Comparison of ENCODE assay signal across 19 cellular contexts in genomic region chr22:20607157-20607907, GRCh38.
A peak's percentile ranks its signal among the peaks of the same experiment; 100 is the strongest.
DNase-seq lines count a peak whose midpoint lies in the region; ATAC-seq and TF ChIP-seq lines count a peak whose summit lies in the region.
"Had no signal": no experiment of that assay in that cellular context is flagged by ENCODE, and none has a peak within 500 bp of the region (broad histone marks: within the 10 kb centered on the region; RNA-seq: fewer than 3 reads in every experiment).

No MANE protein-coding gene starts in this region.

- H3K27me3 ChIP-seq in RWPE2 (ENCODE audit: insufficient read depth, poor library complexity, severe bottlenecking) = no peaks in the 10 kb centered on the region
- no peaks in the 10 kb centered on the region for H3K27me3 ChIP-seq in mammary epithelial cell (ENCODE audit: insufficient read depth, low read length)
- H3K27me3 ChIP-seq: neutrophil had no signal

- H4K20me1 ChIP-seq in mammary epithelial cell (ENCODE audit: insufficient read depth, low read length) = no peaks in the 10 kb centered on the region

- ATAC-seq in RWPE2 (ENCODE audit: low read depth) (no peak), GM21367 (IDR thresholded peaks at IDR 0.05; ENCODE audit: unreplicated experiment) (no peak)
- ATAC-seq: Panc1 had no signal

- H3K27ac Mint-ChIP-seq in nephron progenitor cell = peak overlapping the region; percentile 51
- no peak overlapping the region for H3K27ac Mint-ChIP-seq in activated CD4-positive, alpha-beta T cell treated with anti-CD3 and anti-CD28 coated beads, Interleukin-2, amount 10 ng/mL, durations not matched to agents 24 days and 14 days
- H3K27ac Mint-ChIP-seq: activated CD8-positive, alpha-beta T cell treated with anti-CD3 and anti-CD28 coated beads for 36 hours; B cell had no signal

- H3K4me3 Mint-ChIP-seq in nephron progenitor cell = no peak overlapping the region
- H3K4me3 Mint-ChIP-seq in activated CD4-positive, alpha-beta T cell treated with anti-CD3 and anti-CD28 coated beads, Interleukin-2, amount 10 ng/mL, durations not matched to agents 24 days and 14 days = no peak overlapping the region
- H3K4me3 Mint-ChIP-seq: activated CD8-positive, alpha-beta T cell treated with anti-CD3 and anti-CD28 coated beads for 36 hours; B cell had no signal

- no peak overlapping the region for H3K27ac ChIP-seq in HEK293 (ENCODE audit: extremely low read depth, low read depth, low read length)
- H3K27ac ChIP-seq in RWPE2 (ENCODE audit: poor library complexity, severe bottlenecking) = no peak overlapping the region
- H3K27ac ChIP-seq in mammary epithelial cell (ENCODE audit: insufficient read depth, low read depth, low read length) = no peak overlapping the region
- H3K27ac ChIP-seq: dorsolateral prefrontal cortex, neutrophil, sigmoid colon, thoracic aorta had no signal

- dilution Hi-C loops in mammary epithelial cell (cut with HindIII; ENCODE audit: low sequenced_read_pairs) = no loop called here

- peaks cover 23% of the 10 kb centered on the region for H3K27me3 Mint-ChIP-seq in nephron progenitor cell (ENCODE audit: low read depth, poor library complexity)
- H3K27me3 Mint-ChIP-seq in activated CD4-positive, alpha-beta T cell treated with anti-CD3 and anti-CD28 coated beads, Interleukin-2, amount 10 ng/mL, durations not matched to agents 24 days and 14 days = no peaks in the 10 kb centered on the region
- H3K27me3 Mint-ChIP-seq: activated CD8-positive, alpha-beta T cell treated with anti-CD3 and anti-CD28 coated beads for 36 hours had no signal

- H2AFZ ChIP-seq in mammary epithelial cell (ENCODE audit: low read depth, low read length) = no peak overlapping the region

- H3K36me3 ChIP-seq in HEK293 (ENCODE audit: control insufficient read depth in 2 of 2, insufficient read depth in 1 of 2, low read length in 2 of 2) = no peaks in the 10 kb centered on the region
- no peaks in the 10 kb centered on the region for H3K36me3 ChIP-seq in RWPE2 (ENCODE audit: low read depth)
- H3K36me3 ChIP-seq in mammary epithelial cell (ENCODE audit: insufficient read depth, low read length) = no peaks in the 10 kb centered on the region
- H3K36me3 ChIP-seq: neutrophil, sigmoid colon, thoracic aorta had no signal

- in situ Hi-C loops in mammary epithelial cell (cut with MboI; ENCODE audit: low sequenced_read_pairs in 2 of 2) = no loop called here

- H3K9ac ChIP-seq in mammary epithelial cell (ENCODE audit: insufficient read depth, low read length) = no peak overlapping the region

- CTCF ChIA-PET in HEK293 (lab: Yijun Ruan, JAX) = interaction anchor here (0.5 to 2.4 kb wide), 7 partner anchors 8 to 208 kb away, joined by 3 to 10 read pairs (median 4); no protein-coding TSS in a partner anchor
- CTCF ChIA-PET in mammary epithelial cell (lab: Charles Lee; ENCODE audit: low non-redundant PET) = no interaction called here

- H3K4me3 ChIP-seq in HEK293 (ENCODE audit: low read depth, low read length) = no peak overlapping the region
- H3K4me3 ChIP-seq in RWPE2 (ENCODE audit: severe bottlenecking) = no peak overlapping the region
- no peak overlapping the region for H3K4me3 ChIP-seq in mammary epithelial cell (replicated peaks in 1 of 3; ENCODE audit: insufficient read depth in 1 of 3, low read depth in 2 of 3, low read length in 3 of 3)
- H3K4me3 ChIP-seq: dorsolateral prefrontal cortex, sigmoid colon, thoracic aorta had no signal

- no peaks in the 10 kb centered on the region for H3K4me1 ChIP-seq in HEK293 (ENCODE audit: control insufficient read depth, insufficient read depth, low read length)
- no peaks in the 10 kb centered on the region for H3K4me1 ChIP-seq in RWPE2 (ENCODE audit: insufficient read depth, poor library complexity, severe bottlenecking)
- peaks cover 6% of the 10 kb centered on the region for H3K4me1 ChIP-seq in mammary epithelial cell (ENCODE audit: insufficient read depth, low read length)
- H3K4me1 ChIP-seq: sigmoid colon had no signal

- POLR2A ChIA-PET in HEK293 (lab: Yijun Ruan, JAX) = no interaction called here

- H3K4me2 ChIP-seq in mammary epithelial cell (ENCODE audit: insufficient read depth, low read depth, low read length) = no peak overlapping the region

- intact Hi-C loops in activated CD4-positive, alpha-beta T cell treated with anti-CD3 and anti-CD28 coated beads, Interleukin-2, amount 10 ng/mL, durations not matched to agents 24 days and 14 days (cut with micrococcal nuclease) = loop anchor here (2.0 kb wide), 1 partner anchor 17 kb away; no protein-coding TSS in a partner anchor
- intact Hi-C loops in mammary epithelial cell (cut with micrococcal nuclease) = loop anchor here (2.0 to 5.0 kb wide), 3 partner anchors 89 to 450 kb away; no protein-coding TSS in a partner anchor

- no peak for TF ChIP-seq CTCF in HEK293 (tag by site-specific recombination; IDR thresholded peaks at IDR 0.05)
- TF ChIP-seq CTCF in RWPE2 (IDR thresholded peaks at IDR 0.05; ENCODE audit: poor library complexity, severe bottlenecking) = no peak
- TF ChIP-seq CTCF in nephron progenitor cell (IDR thresholded peaks at IDR 0.05) = no peak
- TF ChIP-seq CTCF in mammary epithelial cell (conservative IDR thresholded peaks at IDR 0.05 in 1 of 2, IDR thresholded peaks at IDR 0.05 in 1 of 2; ENCODE audit: extremely low read depth in 1 of 2, insufficient read depth in 1 of 2, low read depth in 1 of 2, low read length in 2 of 2) = no peak

- no peaks in the 10 kb centered on the region for H3K9me3 Mint-ChIP-seq in nephron progenitor cell
- no peaks in the 10 kb centered on the region for H3K9me3 Mint-ChIP-seq in activated CD4-positive, alpha-beta T cell treated with anti-CD3 and anti-CD28 coated beads, Interleukin-2, amount 10 ng/mL, durations not matched to agents 24 days and 14 days
- H3K9me3 Mint-ChIP-seq: activated CD8-positive, alpha-beta T cell treated with anti-CD3 and anti-CD28 coated beads for 36 hours had no signal

- no peaks in the 10 kb centered on the region for H3K36me3 Mint-ChIP-seq in nephron progenitor cell (ENCODE audit: low read depth)
- no peaks in the 10 kb centered on the region for H3K36me3 Mint-ChIP-seq in activated CD4-positive, alpha-beta T cell treated with anti-CD3 and anti-CD28 coated beads, Interleukin-2, amount 10 ng/mL, durations not matched to agents 24 days and 14 days (ENCODE audit: low read depth)

- no TSS peak for BruUV-seq in mammary epithelial cell (replicated peaks; lab: Mats Ljungman, UMichigan)

- no peaks in the 10 kb centered on the region for H3K9me3 ChIP-seq in HEK293 (ENCODE audit: control insufficient read depth, insufficient read depth, low read depth, low read length)
- no peaks in the 10 kb centered on the region for H3K9me3 ChIP-seq in RWPE2 (ENCODE audit: severe bottlenecking)
- no peaks in the 10 kb centered on the region for H3K9me3 ChIP-seq in mammary epithelial cell (replicated peaks; ENCODE audit: insufficient read depth, low read length)
- H3K9me3 ChIP-seq: neutrophil, sigmoid colon, thoracic aorta had no signal

- no peaks in the 10 kb centered on the region for H3K79me2 ChIP-seq in mammary epithelial cell (ENCODE audit: insufficient read depth, low read length)

- DNase-seq in DMS79 (lab: John Stamatoyannopoulos, UW) = peak; percentile 32
- DNase-seq in RWPE2 (ENCODE audit: low spot score) = peak; percentile 51
- peak; percentile 40 for DNase-seq in nephron progenitor cell
- no peak for DNase-seq in activated CD4-positive, alpha-beta T cell treated with anti-CD3 and anti-CD28 coated beads, Interleukin-2, amount 10 ng/mL, durations not matched to agents 24 days and 14 days
- no peak for DNase-seq in mammary epithelial cell
- DNase-seq: activated CD8-positive, alpha-beta T cell treated with anti-CD3 and anti-CD28 coated beads for 36 hours; DMS 273 treated with DMSO at 0.1 percent for 48 hours; dorsolateral prefrontal cortex; KG1; NCI-H1694 treated with DMSO at 0.1 percent for 48 hours; NCI-H748 treated with DMSO at 0.1 percent for 48 hours; sigmoid colon; SW 1271 had no signal

- whole genome bisulfite sequencing in mammary epithelial cell (ENCODE audit: low coverage, missing lambda C conversion rate) = 78% methylated on average over 21 of the region's 31 CpGs

- peaks cover 29% of the 10 kb centered on the region for H3K4me1 Mint-ChIP-seq in nephron progenitor cell
- H3K4me1 Mint-ChIP-seq in activated CD4-positive, alpha-beta T cell treated with anti-CD3 and anti-CD28 coated beads, Interleukin-2, amount 10 ng/mL, durations not matched to agents 24 days and 14 days = peaks cover 4% of the 10 kb centered on the region

TF ChIP-seq in HEK293, 187 proteins besides CTCF, POLR2A, EP300 and RAD21 (continues in another document):
- no peak for TF ChIP-seq ZNF292 (tag by site-specific recombination; IDR thresholded peaks at IDR 0.05; ENCODE audit: borderline replicate concordance, low read depth)
- TF ChIP-seq ZBTB6 (tag by site-specific recombination; IDR thresholded peaks at IDR 0.05) = no peak
- TF ChIP-seq GLI2 (tag by site-specific recombination; IDR thresholded peaks at IDR 0.05; ENCODE audit: borderline replicate concordance, low read depth) = no peak
- no peak for TF ChIP-seq ZSCAN16 (tag by site-specific recombination; IDR thresholded peaks at IDR 0.05)
- no peak for TF ChIP-seq ZBTB48 (tag by site-specific recombination; IDR thresholded peaks at IDR 0.05)
- no peak for TF ChIP-seq SP7 (tag by site-specific recombination; IDR thresholded peaks at IDR 0.05)
- TF ChIP-seq ZNF664 (tag by site-specific recombination; IDR thresholded peaks at IDR 0.05) = no peak
- no peak for TF ChIP-seq ZNF830 (tag by site-specific recombination; IDR thresholded peaks at IDR 0.05; ENCODE audit: low read depth)
- TF ChIP-seq ZFHX2 (tag by site-specific recombination; conservative IDR thresholded peaks at IDR 0.05) = peak; percentile 85
- TF ChIP-seq, protein P1, sequence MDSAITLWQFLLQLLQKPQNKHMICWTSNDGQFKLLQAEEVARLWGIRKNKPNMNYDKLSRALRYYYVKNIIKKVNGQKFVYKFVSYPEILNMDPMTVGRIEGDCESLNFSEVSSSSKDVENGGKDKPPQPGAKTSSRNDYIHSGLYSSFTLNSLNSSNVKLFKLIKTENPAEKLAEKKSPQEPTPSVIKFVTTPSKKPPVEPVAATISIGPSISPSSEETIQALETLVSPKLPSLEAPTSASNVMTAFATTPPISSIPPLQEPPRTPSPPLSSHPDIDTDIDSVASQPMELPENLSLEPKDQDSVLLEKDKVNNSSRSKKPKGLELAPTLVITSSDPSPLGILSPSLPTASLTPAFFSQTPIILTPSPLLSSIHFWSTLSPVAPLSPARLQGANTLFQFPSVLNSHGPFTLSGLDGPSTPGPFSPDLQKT (IDR thresholded peaks at IDR 0.05; ENCODE audit: borderline replicate concordance, low read depth, low read length) = no peak
- TF ChIP-seq ZBTB20 (tag by site-specific recombination; IDR thresholded peaks at IDR 0.05) = no peak

Comparison
In these comparisons a context has a peak if more than half of its experiments do, and no peak if none do; other contexts are left out.
1. DNase-seq: peak in DMS79 (single experiment), RWPE2 (single experiment) and nephron progenitor cell (single experiment); none in activated CD4-positive, alpha-beta T cell treated with anti-CD3 and anti-CD28 coated beads, Interleukin-2, amount 10 ng/mL, durations not matched to agents 24 days and 14 days (single experiment) and mammary epithelial cell (single experiment).